Comparison of ENCODE assay signal across 14 cellular contexts in the genomic region with DNA sequence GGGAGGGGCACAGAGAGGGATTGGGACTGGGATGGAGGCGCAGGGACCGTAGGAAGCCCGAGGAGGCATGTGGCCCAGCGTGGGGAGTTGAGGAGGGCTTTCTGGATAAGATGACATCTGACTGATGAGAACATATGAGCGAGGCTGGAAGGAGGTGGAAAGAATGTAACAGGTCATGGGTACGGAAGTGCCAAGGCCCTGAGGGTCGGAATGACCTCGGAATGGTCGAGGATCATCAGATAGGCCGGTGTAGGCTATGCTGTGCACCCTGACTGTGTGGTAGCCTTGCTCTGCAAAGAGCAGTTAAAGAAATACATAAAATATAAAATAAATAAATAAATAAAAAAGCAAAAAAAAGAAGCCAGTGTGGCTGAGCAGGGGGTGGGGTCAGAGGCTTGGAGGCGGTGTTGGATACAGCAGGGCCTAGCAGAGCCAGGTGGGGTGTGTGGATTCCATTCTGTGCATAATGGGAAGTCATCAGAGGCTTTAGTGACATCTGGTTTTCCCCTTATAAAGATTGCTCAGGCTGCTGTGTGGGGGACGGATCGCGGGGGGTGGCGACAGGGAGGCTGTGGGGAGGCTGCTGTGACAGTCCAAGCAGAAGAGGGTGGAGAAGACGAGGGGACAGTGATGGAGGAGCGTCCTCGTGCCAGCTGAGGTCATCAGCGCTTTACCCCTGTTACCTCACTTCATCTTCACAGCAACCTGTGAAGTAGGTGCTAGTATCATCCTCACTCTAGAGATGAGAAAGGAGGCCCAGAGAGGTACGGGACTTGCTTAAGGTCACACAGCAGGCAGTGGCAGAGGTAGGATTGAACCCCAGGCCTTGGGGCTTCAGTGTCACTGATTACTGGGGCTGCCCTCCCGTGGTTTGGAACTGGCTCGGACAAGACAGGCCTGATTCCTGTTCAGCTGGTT. TPM values are rescaled to one million over a fixed set of nuclear protein-coding genes. Genes with fewer than 3 reads are reported as not detected.
A peak's percentile ranks its signal among the peaks of the same experiment; 100 is the strongest.
DNase-seq lines count a peak whose midpoint lies in the region; ATAC-seq and TF ChIP-seq lines count a peak whose summit lies in the region.
"Had no signal": no experiment of that assay in that cellular context is flagged by ENCODE, and none has a peak within 500 bp of the region (broad histone marks: within the 10 kb centered on the region; RNA-seq: fewer than 3 reads in every experiment).

No MANE protein-coding gene starts in this region.

- intact Hi-C loops in left ventricle myocardium superior (cut with micrococcal nuclease) (no loop called here), left cardiac atrium (cut with DNase I) (no loop called here), ascending aorta (cut with DNase I) (no loop called here), uterus (cut with DNase I; ENCODE audit: low total_unique reads) (loop anchor here (10.0 kb wide), 1 partner anchor 1534 kb away; no protein-coding TSS in a partner anchor)

- no peaks in the 10 kb centered on the region for H3K27me3 Mint-ChIP-seq in naive B cell
- H3K27me3 Mint-ChIP-seq: activated naive CD8-positive, alpha-beta T cell had no signal

- peak overlapping the region; percentile 52 to 64 for H3K27ac ChIP-seq in ascending aorta
- peak overlapping the region; percentile 47 to 64 for H3K27ac ChIP-seq in uterus

- H3K9me3 Mint-ChIP-seq in naive B cell, result no peaks in the 10 kb centered on the region

- H3K27ac Mint-ChIP-seq in naive B cell, result peak overlapping the region; percentile 35 to 95 (median 66)
- H3K27ac Mint-ChIP-seq: activated naive CD8-positive, alpha-beta T cell had no signal

- no peaks in the 10 kb centered on the region for H3K36me3 Mint-ChIP-seq in naive B cell
- H3K36me3 Mint-ChIP-seq: activated naive CD8-positive, alpha-beta T cell had no signal

- ATAC-seq in left ventricle myocardium superior, result peak; percentile 8
- ATAC-seq in left cardiac atrium, result no peak
- ATAC-seq in naive B cell (ENCODE audit: low read depth in 2 of 2), result peak; percentile 49 to 56
- ATAC-seq in GM19467 (IDR thresholded peaks at IDR 0.05; ENCODE audit: unreplicated experiment), result no peak

- no peak overlapping the region for H3K4me3 ChIP-seq in ascending aorta
- no peak overlapping the region for H3K4me3 ChIP-seq in uterus

- H3K4me1 ChIP-seq in ascending aorta, result peaks cover 11 to 28% of the 10 kb centered on the region in 2 donors
- peaks cover 10 to 22% of the 10 kb centered on the region in 2 donors for H3K4me1 ChIP-seq in uterus

- peaks cover 55 to 65% (median 65%) of the 10 kb centered on the region in 3 donors for H3K4me1 Mint-ChIP-seq in naive B cell

- TF ChIP-seq POLR2A in uterus (IDR thresholded peaks at IDR 0.05), result no peak

- H3K36me3 ChIP-seq in ascending aorta (no peaks in the 10 kb centered on the region), uterus (no peaks in the 10 kb centered on the region)
- H3K36me3 ChIP-seq: heart left ventricle had no signal

- DNase-seq in left ventricle myocardium superior (no peak), left cardiac atrium (no peak), ascending aorta (ENCODE audit: low spot score in 2 of 2) (no peak), naive B cell (no peak), uterus (no peak), HuH-7.5 (ENCODE audit: low spot score) (no peak), epidermal melanocyte (ENCODE audit: insufficient read length, low spot score) (no peak)
- DNase-seq: GDM1, midbrain, NCI-H446 treated with DMSO at 0.1 percent for 48 hours, SHP77 treated with DMSO at 0.1 percent for 48 hours had no signal

- H3K9me3 ChIP-seq in ascending aorta, result no peaks in the 10 kb centered on the region
- H3K9me3 ChIP-seq in uterus, result no peaks in the 10 kb centered on the region
- H3K9me3 ChIP-seq: heart left ventricle had no signal

- H3K27me3 ChIP-seq in ascending aorta, result no peaks in the 10 kb centered on the region
- no peaks in the 10 kb centered on the region for H3K27me3 ChIP-seq in uterus
- H3K27me3 ChIP-seq: heart left ventricle had no signal

- no peak overlapping the region for H3K4me3 Mint-ChIP-seq in naive B cell
- H3K4me3 Mint-ChIP-seq: activated naive CD8-positive, alpha-beta T cell had no signal

- TF ChIP-seq CTCF in ascending aorta (IDR thresholded peaks at IDR 0.05) (no peak), uterus (IDR thresholded peaks at IDR 0.05) (no peak)

RNA-seq across cellular contexts. Expression of a gene that starts 5.0 kb away (rescaled TPM):
- total RNA-seq in left ventricle myocardium superior, result 17.4 TPM
- total RNA-seq in left cardiac atrium, result 10 to 100 TPM; 15.8 to 17.2 TPM
- 27.4 TPM for total RNA-seq in ascending aorta
- 1 to 10 TPM in 5 of 6 donors, under 1 TPM in 1; 0.09 to 2.6 (median 1.7) TPM for polyA plus RNA-seq in naive B cell (ENCODE audit: low read depth in 6 of 6)
- total RNA-seq in uterus, result 10 to 100 TPM in 3 of 4 donors, under 1 TPM in 1; 0.26 to 57.4 (median 24.3) TPM

RNA-seq across cellular contexts. Expression of a gene that starts 46.4 kb away (rescaled TPM):
- not detected for total RNA-seq in left ventricle myocardium superior
- not detected for total RNA-seq in left cardiac atrium
- not detected for total RNA-seq in ascending aorta
- polyA plus RNA-seq in naive B cell (ENCODE audit: low read depth in 6 of 6), result not detected
- total RNA-seq in uterus, result under 1 TPM in 1 of 4 donors, not detected in 3; 0.55 TPM
- total RNA-seq: heart left ventricle had no signal
- polyA plus RNA-seq: heart left ventricle had no signal

Comparison
In these comparisons a context has a peak if more than half of its experiments do, and no peak if none do; other contexts are left out.
1. ATAC-seq: peak in left ventricle myocardium superior (single experiment) and naive B cell (2 of 2); none in left cardiac atrium (0 of 2) and GM19467 (single experiment).